Comparison of ENCODE assay signal across 20 cellular contexts in the genomic region with DNA sequence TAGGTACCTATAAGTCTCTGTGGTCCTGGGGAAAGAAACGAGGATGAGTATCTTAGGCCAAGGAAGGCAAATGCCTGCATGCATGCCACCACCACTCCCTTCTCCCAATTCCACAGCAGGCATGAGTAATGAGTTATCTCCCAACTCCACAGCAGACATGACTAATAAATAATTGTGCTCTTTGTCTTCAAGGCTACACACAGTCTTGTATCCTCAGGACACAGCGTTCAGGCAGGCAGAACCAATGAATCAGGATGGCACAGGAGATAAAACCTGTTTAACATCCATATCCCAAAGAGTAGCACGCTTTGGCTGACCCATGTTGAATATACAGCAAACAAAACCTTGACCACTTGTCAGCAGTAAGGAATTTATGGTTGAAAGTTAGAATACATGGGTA.
"Had no signal": no experiment of that assay in that cellular context is flagged by ENCODE, and none has a peak within 500 bp of the region (broad histone marks: within the 10 kb centered on the region; RNA-seq: fewer than 3 reads in every experiment).

No MANE protein-coding gene starts in this region.

- H3K4me3 ChIP-seq: prostate gland, skin epidermis, suprapubic skin, transverse colon had no signal

- DNase-seq: activated CD4-positive, alpha-beta T cell treated with anti-CD3 and anti-CD28 coated beads for 1 hour; activated naive CD8-positive, alpha-beta T cell treated with anti-CD3 and anti-CD28 coated beads for 36 hours; amygdala; caudate nucleus; endodermal cell; erythroblast; immature natural killer cell; mesendoderm; naive thymus-derived CD8-positive, alpha-beta T cell; right cardiac atrium; stimulated activated CD4-positive, alpha-beta T cell treated with anti-CD3 and anti-CD28 coated beads, Interleukin-15, amount 100 ng/mL, for 24 hours; stimulated activated CD4-positive, alpha-beta T cell treated with anti-CD3 and anti-CD28 coated beads, Interleukin-2, amount 100 ng/mL, for 48 hours; stimulated activated naive CD8-positive, alpha-beta T cell treated with anti-CD3 and anti-CD28 coated beads, Interleukin-15, amount 100 ng/mL, for 72 hours; T-helper 2 cell; transverse colon; WERI-Rb-1 had no signal

- H3K4me1 Mint-ChIP-seq: activated naive CD8-positive, alpha-beta T cell treated with anti-CD3 and anti-CD28 coated beads for 36 hours; immature natural killer cell; stimulated activated naive CD8-positive, alpha-beta T cell treated with anti-CD3 and anti-CD28 coated beads, Interleukin-15, amount 100 ng/mL, for 72 hours had no signal

- H3K27ac Mint-ChIP-seq: activated naive CD8-positive, alpha-beta T cell treated with anti-CD3 and anti-CD28 coated beads for 36 hours; activated T-helper 1 cell treated with anti-CD3 and anti-CD28 coated beads, Interleukin-12 subunit alpha, Interleukin-12 subunit beta, Interleukin-2, Interleukin-4 antibody, amounts not matched to agents 30 ng/mL and 10 ng/mL and 1 ng/mL, durations not matched to agents 14 hours and 24 hours and 36 hours; endodermal cell; immature natural killer cell; naive thymus-derived CD8-positive, alpha-beta T cell; stimulated activated naive CD8-positive, alpha-beta T cell treated with anti-CD3 and anti-CD28 coated beads, Interleukin-15, amount 100 ng/mL, for 72 hours had no signal

- H3K4me3 Mint-ChIP-seq: activated naive CD8-positive, alpha-beta T cell treated with anti-CD3 and anti-CD28 coated beads for 36 hours; activated T-helper 1 cell treated with anti-CD3 and anti-CD28 coated beads, Interleukin-12 subunit alpha, Interleukin-12 subunit beta, Interleukin-2, Interleukin-4 antibody, amounts not matched to agents 30 ng/mL and 10 ng/mL and 1 ng/mL, durations not matched to agents 14 hours and 24 hours and 36 hours; endodermal cell; immature natural killer cell; naive thymus-derived CD8-positive, alpha-beta T cell; stimulated activated naive CD8-positive, alpha-beta T cell treated with anti-CD3 and anti-CD28 coated beads, Interleukin-15, amount 100 ng/mL, for 72 hours had no signal

- H3K27me3 ChIP-seq: suprapubic skin, transverse colon had no signal

- H3K36me3 ChIP-seq: prostate gland, suprapubic skin, transverse colon, WERI-Rb-1 had no signal

- H3K4me1 ChIP-seq: prostate gland, transverse colon had no signal

- ATAC-seq: naive thymus-derived CD8-positive, alpha-beta T cell; right cardiac atrium; stimulated activated naive CD8-positive, alpha-beta T cell treated with anti-CD3 and anti-CD28 coated beads, Interleukin-15, amount 100 ng/mL, for 72 hours had no signal

- H3K9me3 ChIP-seq: prostate gland, suprapubic skin, transverse colon had no signal

- H3K27ac ChIP-seq: prostate gland, skin epidermis, suprapubic skin, transverse colon, WERI-Rb-1 had no signal
